18 cellular contexts compared by ENCODE assay signal in the genomic region with DNA sequence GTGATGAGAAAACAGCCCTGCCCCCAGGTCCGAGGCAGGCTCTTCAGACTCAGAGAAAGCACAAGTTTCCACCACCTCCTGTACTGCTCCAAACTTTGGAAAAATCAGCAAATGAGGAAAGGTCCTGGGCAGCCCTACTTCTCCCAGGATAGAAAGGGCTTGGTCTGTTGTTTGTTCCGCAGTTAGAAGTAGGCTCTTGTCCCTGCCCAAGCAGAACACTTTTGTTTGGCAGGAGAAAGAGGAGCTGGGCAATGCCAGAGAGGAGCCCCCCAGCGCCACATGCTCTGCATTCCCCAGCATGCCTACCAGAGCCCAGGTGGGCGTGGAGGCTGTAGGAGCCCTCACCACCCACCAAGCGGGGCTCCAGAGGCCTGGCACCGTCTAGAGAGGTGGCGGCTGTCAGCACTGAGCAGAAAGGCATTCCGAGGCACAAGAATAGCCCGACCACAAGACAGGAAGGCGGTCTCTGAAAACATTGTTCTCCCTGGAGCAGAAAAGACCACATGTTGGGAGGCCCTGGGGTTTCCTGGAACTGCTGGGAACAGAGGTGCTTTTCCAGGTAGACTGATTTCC.
"Had no signal": no experiment of that assay in that cellular context is flagged by ENCODE, and none has a peak within 500 bp of the region (broad histone marks: within the 10 kb centered on the region; RNA-seq: fewer than 3 reads in every experiment).

No MANE protein-coding gene starts in this region.

- H3K27ac ChIP-seq: epithelial cell of prostate, esophagus muscularis mucosa, gastrocnemius medialis, hepatocyte, suprapubic skin, tibial artery, upper lobe of right lung, vagina had no signal

- DNase-seq: effector memory CD4-positive, alpha-beta T cell; gastrocnemius medialis; glutamatergic neuron; kidney; left colon; mammary epithelial cell; natural killer cell; posterior cingulate gyrus; stimulated activated CD4-positive, alpha-beta T cell treated with anti-CD3 and anti-CD28 coated beads, Interleukin-2, amount 100 ng/mL, for 48 hours; stimulated activated naive CD8-positive, alpha-beta T cell treated with anti-CD3 and anti-CD28 coated beads, Interleukin-15, Interleukin-2, amounts not matched to agents 100 U/mL and 50 U/mL, for 24 hours; tibial artery; upper lobe of right lung had no signal

- H3K4me1 ChIP-seq: esophagus muscularis mucosa, gastrocnemius medialis, suprapubic skin, tibial artery, upper lobe of right lung, vagina had no signal

- H3K4me2 ChIP-seq: hepatocyte, smooth muscle cell had no signal

- H3K4me3 ChIP-seq: esophagus muscularis mucosa, gastrocnemius medialis, hepatocyte, smooth muscle cell, suprapubic skin, tibial artery, upper lobe of right lung, vagina had no signal

- H3K27me3 ChIP-seq: gastrocnemius medialis, hepatocyte, upper lobe of right lung, vagina had no signal

- H3K79me2 ChIP-seq: hepatocyte had no signal

- H3K36me3 ChIP-seq: esophagus muscularis mucosa, gastrocnemius medialis, suprapubic skin, tibial artery, upper lobe of right lung, vagina had no signal

- H2AFZ ChIP-seq: hepatocyte had no signal

- H3K9me3 ChIP-seq: esophagus muscularis mucosa, gastrocnemius medialis, suprapubic skin, tibial artery, upper lobe of right lung, vagina had no signal
